In genomic region chr1:20696397-20697333, GRCh38 we compare ENCODE assay signal across 8 cellular contexts. TPM values are rescaled to one million over a fixed set of nuclear protein-coding genes. Genes with fewer than 3 reads are reported as not detected.
A peak's percentile ranks its signal among the peaks of the same experiment; 100 is the strongest.
DNase-seq lines count a peak whose midpoint lies in the region; ATAC-seq, FAIRE-seq and TF ChIP-seq lines count a peak whose summit lies in the region.

No MANE protein-coding gene starts in this region.

- peaks cover 36% of the 10 kb centered on the region for H3K4me1 ChIP-seq in HepG2 (ENCODE audit: insufficient read depth, low read length)

- H3K79me2 ChIP-seq in HepG2 (ENCODE audit: insufficient read depth, low read length) = no peaks in the 10 kb centered on the region

- H3K9ac ChIP-seq in HepG2 (ENCODE audit: insufficient read depth, low read depth, low read length) = peak overlapping the region; percentile 49; the same call in 1 of the 2 replicates

- no peak overlapping the region for H3K27ac ChIP-seq in HepG2 (ENCODE audit: extremely low read length, insufficient read depth, low read length)

- WGBS in HepG2 (ENCODE audit: low lambda C conversion rate) = 1% methylated on average over 16 of the region's 46 CpGs

- BruUV-seq in HepG2 (replicated peaks; lab: Mats Ljungman, UMichigan) = no TSS peak

- peak overlapping the region; percentile 61 to 76 (median 68) for H3K4me3 ChIP-seq in HepG2 (replicated peaks in 1 of 3; ENCODE audit: insufficient read depth in 1 of 3, low read depth in 2 of 3, low read length in 3 of 3)

- H3K4me2 ChIP-seq in HepG2 (ENCODE audit: low read depth, low read length) = peak overlapping the region; percentile 81

- peaks cover 6 to 31% of the 10 kb centered on the region in 2 experiments; a peak in 4 of 5 replicates for H3K27me3 ChIP-seq in HepG2 (ENCODE audit: control insufficient read depth in 1 of 2, insufficient read depth in 2 of 2, low read length in 2 of 2)

- H4K20me1 ChIP-seq in HepG2 (ENCODE audit: insufficient read depth, low read length) = no peaks in the 10 kb centered on the region

- H3K36me3 ChIP-seq in HepG2 (replicated peaks in 1 of 2; ENCODE audit: control insufficient read depth in 1 of 2, insufficient read depth in 2 of 2, low read length in 2 of 2) = no peaks in the 10 kb centered on the region

- H2AFZ ChIP-seq in HepG2 (ENCODE audit: low read length) = no peak overlapping the region

- in situ Hi-C loops in HepG2 (cut with HindIII; ENCODE audit: extremely low pct_ligation_motif_present, low pct_unique_long_range_greater_than_20kb) = no loop called here

- TF ChIP-seq POLR2A in HepG2 (IDR thresholded peaks at IDR 0.05; ENCODE audit: insufficient read depth in 1 of 2, low read depth in 2 of 2, low read length in 2 of 2) = no peak

- peak; percentile 95 for TF ChIP-seq CTCF in GM12874 (IDR thresholded peaks at IDR 0.05; ENCODE audit: insufficient read depth, low read depth, low read length)
- TF ChIP-seq CTCF in HepG2 (CRISPR knock-in tag; IDR thresholded peaks at IDR 0.05) = peak; percentile 90

- POLR2A ChIA-PET in HepG2 (lab: Yijun Ruan, JAX) = interaction anchor here (1.0 to 2.0 kb wide), 8 partner anchors 10 to 499 kb away, joined by 3 to 13 read pairs (median 5); partner anchors contain the start of genes DDOST, HP1BP3 and SH2D5

- no peak for TF ChIP-seq EP300 in HepG2 (IDR thresholded peaks at IDR 0.05; ENCODE audit: low read depth in 2 of 2, low read length in 2 of 2)
- TF ChIP-seq EP300 in HepG2 (CRISPR knock-in tag; IDR thresholded peaks at IDR 0.05; ENCODE audit: borderline replicate concordance) = no peak

- no peaks in the 10 kb centered on the region for H3K9me3 ChIP-seq in HepG2 (ENCODE audit: low read length)

- DNase-seq in NCI-H748 (lab: John Stamatoyannopoulos, UW; ENCODE audit: unreplicated experiment) (peak; percentile 85), dermis blood vessel endothelial cell (peak; percentile 92), HepG2 (ENCODE audit: low spot score) (peak; percentile 76)
- peak; percentile 59 to 62 for DNase-seq in activated CD4-positive, alpha-beta T cell treated with anti-CD3 and anti-CD28 coated beads, Interleukin-2, amount 50 U/mL, for 4 hours
- peak; percentile 78 for DNase-seq in stimulated activated CD4-positive, alpha-beta T cell treated with anti-CD3 and anti-CD28 coated beads, Interleukin-1b, Interleukin-23, amount 100 ng/mL, for 48 hours

- intact Hi-C loops in HepG2 (cut with micrococcal nuclease; ENCODE audit: unreplicated experiment) = loop anchor here (1.0 to 2.0 kb wide), 2 partner anchors 37 to 498 kb away; no protein-coding TSS in a partner anchor

- peak; percentile 12 for FAIRE-seq in HepG2 (lab: Jason Lieb, UNC)

- peak; percentile 90 for TF ChIP-seq RAD21 in HepG2 (CRISPR knock-in tag; IDR thresholded peaks at IDR 0.05)

- CTCF ChIA-PET in HepG2 (lab: Yijun Ruan, JAX; ENCODE audit: low intra/inter-chr PET ratio, low total read pairs) = interaction anchor here (1.6 to 1.8 kb wide), 2 partner anchors 37 to 498 kb away, joined by 4 to 27 read pairs; no protein-coding TSS in a partner anchor

- ATAC-seq in HG03521 (IDR thresholded peaks at IDR 0.05; ENCODE audit: unreplicated experiment) (peak; percentile 53), HepG2 (peak; percentile 88), HG03571 (IDR thresholded peaks at IDR 0.05; ENCODE audit: unreplicated experiment) (no peak)

TF ChIP-seq in HepG2, 621 proteins besides CTCF, POLR2A, EP300 and RAD21 (continues in another document):
- TF ChIP-seq AGO1 (IDR thresholded peaks at IDR 0.05; ENCODE audit: low read depth, low read length, poor library complexity, severe bottlenecking) = no peak
- 0 out of 2 replicates have a peak, but pooled peaks have one; percentile 16 for TF ChIP-seq ZNF614 (CRISPR knock-in tag; IDR thresholded peaks at IDR 0.05; ENCODE audit: borderline replicate concordance)

RNA-seq across cellular contexts. Expression of gene KIF17, which starts 21.1 kb away (rescaled TPM):
- total RNA-seq in dermis blood vessel endothelial cell = 32.3 and 39.5 TPM in 2 replicates
- total RNA-seq in HepG2 (2016; rRNA removed; fragmentation: Illumina TruSeq; extraction: Trizol) = 0.24 and 0.25 TPM in 2 replicates
- total RNA-seq in HepG2 (2016; cell fraction: cytosol; rRNA removed; fragmentation: Illumina TruSeq; extraction: Trizol; ENCODE audit: low read depth) = not detected in 2 replicates
- total RNA-seq in HepG2 (2016; cell fraction: insoluble cytoplasmic fraction; rRNA removed; fragmentation: Illumina TruSeq; extraction: Trizol) = 0.13 and 0.27 TPM in 2 replicates
- 0.34 TPM in 1 of 2 replicates, not detected in the other for total RNA-seq in HepG2 (2016; cell fraction: membrane; rRNA removed; fragmentation: Illumina TruSeq; extraction: Trizol)
- total RNA-seq in HepG2 (2016; cell fraction: nucleus; rRNA removed; fragmentation: Illumina TruSeq; extraction: Trizol) = 0.16 TPM in 1 of 2 replicates, not detected in the other
- polyA plus RNA-seq in HepG2 (2011; rRNA removed) = 0.44 and 0.52 TPM in 2 replicates
- 0.27 and 0.36 TPM in 2 replicates for polyA plus RNA-seq in HepG2 (2011; cell fraction: cytosol; rRNA removed)
- polyA plus RNA-seq in HepG2 (2011; cell fraction: nucleus; rRNA removed) = 0.63 and 0.69 TPM in 2 replicates
- polyA plus RNA-seq in HepG2 (2012) = 0.35 and 0.60 TPM in 2 replicates
- polyA plus RNA-seq in HepG2 (2016; cell fraction: cytosol; fragmentation: Illumina TruSeq; extraction: Trizol; ENCODE audit: low read depth) = 0.11 and 0.24 TPM in 2 replicates
- 0.21 TPM in 1 of 2 replicates, not detected in the other for polyA plus RNA-seq in HepG2 (2016; cell fraction: insoluble cytoplasmic fraction; fragmentation: Illumina TruSeq; extraction: Trizol; ENCODE audit: low read depth)
- polyA plus RNA-seq in HepG2 (2016; cell fraction: membrane; fragmentation: Illumina TruSeq; extraction: Trizol; ENCODE audit: low read depth) = 0.14 and 0.47 TPM in 2 replicates
- 0.36 TPM in 1 of 2 replicates, not detected in the other for polyA plus RNA-seq in HepG2 (2016; cell fraction: nucleus; fragmentation: Illumina TruSeq; extraction: Trizol; ENCODE audit: insufficient read depth, low read depth)
- 0.78 TPM in 1 of 2 replicates, not detected in the other for polyA minus RNA-seq in HepG2 (2011; rRNA and poly(A)+ RNA removed; ENCODE audit: low replicate concordance)
- not detected in 2 replicates for polyA minus RNA-seq in HepG2 (2011; cell fraction: cytosol; rRNA and poly(A)+ RNA removed)
- polyA minus RNA-seq in HepG2 (2011; cell fraction: nucleus; rRNA and poly(A)+ RNA removed) = 0.52 and 0.62 TPM in 2 replicates

RNA-seq across cellular contexts. Expression of gene DDOST, which starts 35.5 kb away (rescaled TPM):
- total RNA-seq in dermis blood vessel endothelial cell = 314 and 417 TPM in 2 replicates
- 167 and 335 TPM in 2 replicates for total RNA-seq in HepG2 (2016; rRNA removed; fragmentation: Illumina TruSeq; extraction: Trizol)
- total RNA-seq in HepG2 (2016; cell fraction: cytosol; rRNA removed; fragmentation: Illumina TruSeq; extraction: Trizol; ENCODE audit: low read depth) = 55.5 and 58.3 TPM in 2 replicates
- 152 and 344 TPM in 2 replicates for total RNA-seq in HepG2 (2016; cell fraction: insoluble cytoplasmic fraction; rRNA removed; fragmentation: Illumina TruSeq; extraction: Trizol)
- 109 and 116 TPM in 2 replicates for total RNA-seq in HepG2 (2016; cell fraction: membrane; rRNA removed; fragmentation: Illumina TruSeq; extraction: Trizol)
- 220 and 261 TPM in 2 replicates for total RNA-seq in HepG2 (2016; cell fraction: nucleus; rRNA removed; fragmentation: Illumina TruSeq; extraction: Trizol)
- polyA plus RNA-seq in HepG2 (2011; rRNA removed) = 485 and 494 TPM in 2 replicates
- 512 and 565 TPM in 2 replicates for polyA plus RNA-seq in HepG2 (2011; cell fraction: cytosol; rRNA removed)
- polyA plus RNA-seq in HepG2 (2011; cell fraction: nucleus; rRNA removed) = 123 and 124 TPM in 2 replicates
- 190 and 241 TPM in 2 replicates for polyA plus RNA-seq in HepG2 (2012)
- 62.9 and 71.0 TPM in 2 replicates for polyA plus RNA-seq in HepG2 (2016; cell fraction: cytosol; fragmentation: Illumina TruSeq; extraction: Trizol; ENCODE audit: low read depth)
- polyA plus RNA-seq in HepG2 (2016; cell fraction: insoluble cytoplasmic fraction; fragmentation: Illumina TruSeq; extraction: Trizol; ENCODE audit: low read depth) = 137 and 148 TPM in 2 replicates
- 92.2 and 98.9 TPM in 2 replicates for polyA plus RNA-seq in HepG2 (2016; cell fraction: membrane; fragmentation: Illumina TruSeq; extraction: Trizol; ENCODE audit: low read depth)
- polyA plus RNA-seq in HepG2 (2016; cell fraction: nucleus; fragmentation: Illumina TruSeq; extraction: Trizol; ENCODE audit: insufficient read depth, low read depth) = 331 and 354 TPM in 2 replicates
- 116 and 435 TPM in 2 replicates for polyA minus RNA-seq in HepG2 (2011; rRNA and poly(A)+ RNA removed; ENCODE audit: low replicate concordance)
- 152 TPM in 2 replicates for polyA minus RNA-seq in HepG2 (2011; cell fraction: cytosol; rRNA and poly(A)+ RNA removed)
- 85.1 and 101 TPM in 2 replicates for polyA minus RNA-seq in HepG2 (2011; cell fraction: nucleus; rRNA and poly(A)+ RNA removed)

RNA-seq across cellular contexts. Expression of gene SH2D5, which starts 35.8 kb away (rescaled TPM):
- total RNA-seq in dermis blood vessel endothelial cell = under 0.01 and 0.42 TPM in 2 replicates
- 1.7 and 3.4 TPM in 2 replicates for total RNA-seq in HepG2 (2016; rRNA removed; fragmentation: Illumina TruSeq; extraction: Trizol)
- 0.20 and 0.26 TPM in 2 replicates for total RNA-seq in HepG2 (2016; cell fraction: cytosol; rRNA removed; fragmentation: Illumina TruSeq; extraction: Trizol; ENCODE audit: low read depth)
- total RNA-seq in HepG2 (2016; cell fraction: insoluble cytoplasmic fraction; rRNA removed; fragmentation: Illumina TruSeq; extraction: Trizol) = 1.6 and 2.0 TPM in 2 replicates
- total RNA-seq in HepG2 (2016; cell fraction: membrane; rRNA removed; fragmentation: Illumina TruSeq; extraction: Trizol) = 1.4 and 1.8 TPM in 2 replicates
- total RNA-seq in HepG2 (2016; cell fraction: nucleus; rRNA removed; fragmentation: Illumina TruSeq; extraction: Trizol) = 1.8 and 2.2 TPM in 2 replicates
- polyA plus RNA-seq in HepG2 (2011; rRNA removed) = 1.2 and 1.4 TPM in 2 replicates
- polyA plus RNA-seq in HepG2 (2011; cell fraction: cytosol; rRNA removed) = 0.87 and 0.92 TPM in 2 replicates
- 7.0 and 10.0 TPM in 2 replicates for polyA plus RNA-seq in HepG2 (2011; cell fraction: nucleus; rRNA removed)
- polyA plus RNA-seq in HepG2 (2012) = 0.94 and 1.8 TPM in 2 replicates
- polyA plus RNA-seq in HepG2 (2016; cell fraction: cytosol; fragmentation: Illumina TruSeq; extraction: Trizol; ENCODE audit: low read depth) = 0.29 and 0.55 TPM in 2 replicates
- polyA plus RNA-seq in HepG2 (2016; cell fraction: insoluble cytoplasmic fraction; fragmentation: Illumina TruSeq; extraction: Trizol; ENCODE audit: low read depth) = 0.69 and 1.5 TPM in 2 replicates
- 0.64 and 0.86 TPM in 2 replicates for polyA plus RNA-seq in HepG2 (2016; cell fraction: membrane; fragmentation: Illumina TruSeq; extraction: Trizol; ENCODE audit: low read depth)
- polyA plus RNA-seq in HepG2 (2016; cell fraction: nucleus; fragmentation: Illumina TruSeq; extraction: Trizol; ENCODE audit: insufficient read depth, low read depth) = 4.8 and 5.7 TPM in 2 replicates
- polyA minus RNA-seq in HepG2 (2011; rRNA and poly(A)+ RNA removed; ENCODE audit: low replicate concordance) = 0.05 and 0.76 TPM in 2 replicates
- 0.40 and 1.4 TPM in 2 replicates for polyA minus RNA-seq in HepG2 (2011; cell fraction: cytosol; rRNA and poly(A)+ RNA removed)
- 0.77 and 0.87 TPM in 2 replicates for polyA minus RNA-seq in HepG2 (2011; cell fraction: nucleus; rRNA and poly(A)+ RNA removed)

Comparison
In these comparisons a context has a peak if more than half of its experiments do, and no peak if none do; other contexts are left out.
1. RNA of gene KIF17, which starts 21.1 kb away (total RNA-seq): 32.3 to 39.5 TPM in dermis blood vessel endothelial cell; 0.13 to 0.34 TPM in HepG2; every median in the first group is over 10 times any median in the second.
2. Peak in every context shown above with its lines, with median percentiles within 50 percentile points of each other: DNase-seq.